8 cellular contexts compared by ENCODE assay signal in genomic region chr12:121713257-121714155, GRCh38. TPM values are rescaled to one million over a fixed set of nuclear protein-coding genes. Genes with fewer than 3 reads are reported as not detected.
DNase-seq lines count a peak whose midpoint lies in the region; ATAC-seq and TF ChIP-seq lines count a peak whose summit lies in the region.

No MANE protein-coding gene starts in this region.

- H3K4me1 ChIP-seq in gastroesophageal sphincter (peaks cover 0 to 54% (median 12%) of the 10 kb centered on the region in 3 donors), psoas muscle (peaks cover 38% of the 10 kb centered on the region)

- peak; percentile 17 for ATAC-seq in WTC11
- ATAC-seq in gastroesophageal sphincter, result peak; percentile 37
- ATAC-seq in psoas muscle, result peak; percentile 19 to 46 (median 39)
- ATAC-seq in GM18520 (IDR thresholded peaks at IDR 0.05; ENCODE audit: unreplicated experiment), result no peak

- POLR2A ChIA-PET in WTC11 (lab: Charles Lee), result interaction anchor here (0.7 to 1.9 kb wide), 4 partner anchors 81 to 90 kb away, joined by 4 to 11 read pairs (median 6); partner anchors contain the start of gene RHOF

- H3K4me3 ChIP-seq in gastroesophageal sphincter (peak overlapping the region; percentile 84 to 96), psoas muscle (peak overlapping the region; percentile 76)

- peaks cover 3% of the 10 kb centered on the region for H3K36me3 Mint-ChIP-seq in activated naive CD4-positive, alpha-beta T cell treated with anti-CD3 and anti-CD28 coated beads for 36 hours (ENCODE audit: low read depth)
- H3K36me3 Mint-ChIP-seq in WTC11, result peaks cover 8% of the 10 kb centered on the region

- no peaks in the 10 kb centered on the region for H3K9me3 ChIP-seq in gastroesophageal sphincter
- H3K9me3 ChIP-seq in psoas muscle, result no peaks in the 10 kb centered on the region

- intact Hi-C loops in activated naive CD4-positive, alpha-beta T cell treated with anti-CD3 and anti-CD28 coated beads for 36 hours (cut with micrococcal nuclease), result loop anchor here (2.0 to 5.0 kb wide), 2 partner anchors 79 to 175 kb away; partner anchors contain the start of genes PSMD9 and RHOF
- intact Hi-C loops in psoas muscle (cut with DNase I), result no loop called here

- CTCF ChIA-PET in activated naive CD4-positive, alpha-beta T cell treated with anti-CD3 and anti-CD28 coated beads for 36 hours (lab: Charles Lee), result interaction anchor here (0.9 to 3.8 kb wide), 5 partner anchors 60 to 180 kb away, joined by 3 to 31 read pairs (median 3); partner anchors contain the start of gene RHOF
- CTCF ChIA-PET in WTC11 (lab: Charles Lee), result interaction anchor here (0.6 to 3.5 kb wide), 20 partner anchors 8 to 447 kb away, joined by 3 to 32 read pairs (median 6); partner anchors contain the start of genes RHOF and RNF34

- no peak for TF ChIP-seq EP300 in gastroesophageal sphincter (IDR thresholded peaks at IDR 0.05)

- no peaks in the 10 kb centered on the region for H3K27me3 Mint-ChIP-seq in activated naive CD4-positive, alpha-beta T cell treated with anti-CD3 and anti-CD28 coated beads for 36 hours (ENCODE audit: low read depth)
- H3K27me3 Mint-ChIP-seq in WTC11 (ENCODE audit: low read depth), result no peaks in the 10 kb centered on the region

- WGBS in gastroesophageal sphincter (ENCODE audit: low coverage in 1 of 2), 2 donors, result 43 to 100% methylated on average over 1 to 5 of the region's 20 CpGs
- 11% methylated on average over 20 of the region's 20 CpGs for WGBS in psoas muscle, 3 donors

- no peaks in the 10 kb centered on the region for H3K9me3 Mint-ChIP-seq in activated naive CD4-positive, alpha-beta T cell treated with anti-CD3 and anti-CD28 coated beads for 36 hours
- no peaks in the 10 kb centered on the region for H3K9me3 Mint-ChIP-seq in WTC11

- TF ChIP-seq CTCF in WTC11 (IDR thresholded peaks at IDR 0.05), result no peak
- no peak for TF ChIP-seq CTCF in gastroesophageal sphincter (IDR thresholded peaks at IDR 0.05)
- TF ChIP-seq CTCF in psoas muscle (IDR thresholded peaks at IDR 0.05), result no peak

- H3K27me3 ChIP-seq in gastroesophageal sphincter (no peaks in the 10 kb centered on the region), psoas muscle (ENCODE audit: insufficient read depth in 3 of 3, low read length in 2 of 3) (no peaks in the 10 kb centered on the region)

- H3K4me3 Mint-ChIP-seq in activated naive CD4-positive, alpha-beta T cell treated with anti-CD3 and anti-CD28 coated beads for 36 hours, result peak overlapping the region; percentile 87
- peak overlapping the region; percentile 90 for H3K4me3 Mint-ChIP-seq in WTC11

- no peak for DNase-seq in activated naive CD4-positive, alpha-beta T cell treated with anti-CD3 and anti-CD28 coated beads for 36 hours
- no peak for DNase-seq in activated naive CD4-positive, alpha-beta T cell treated with Interleukin-2 at 50 U/mL for 16 hours
- no peak for DNase-seq in WTC11 (ENCODE audit: low spot score)
- peak; percentile 31 to 66 for DNase-seq in psoas muscle
- DNase-seq in GM19240 (ENCODE audit: insufficient read length, low spot score), result no peak
- DNase-seq in NCI-H748 (lab: John Stamatoyannopoulos, UW; ENCODE audit: unreplicated experiment), result no peak

- H3K36me3 ChIP-seq in gastroesophageal sphincter, result no peaks in the 10 kb centered on the region
- H3K36me3 ChIP-seq in psoas muscle (ENCODE audit: insufficient read depth in 1 of 2, low read depth in 1 of 2), result no peaks in the 10 kb centered on the region

- peak overlapping the region; percentile 35 to 94 (median 91) for H3K27ac ChIP-seq in gastroesophageal sphincter
- H3K27ac ChIP-seq in psoas muscle, result peak overlapping the region; percentile 94

- peaks cover 19% of the 10 kb centered on the region for H3K4me1 Mint-ChIP-seq in activated naive CD4-positive, alpha-beta T cell treated with anti-CD3 and anti-CD28 coated beads for 36 hours (ENCODE audit: low read depth)
- H3K4me1 Mint-ChIP-seq in WTC11, result peaks cover 36% of the 10 kb centered on the region

- no peak overlapping the region for H3K27ac Mint-ChIP-seq in activated naive CD4-positive, alpha-beta T cell treated with anti-CD3 and anti-CD28 coated beads for 36 hours
- peak overlapping the region; percentile 60; the same call in 1 of the 2 replicates for H3K27ac Mint-ChIP-seq in WTC11

- TF ChIP-seq POLR2A in gastroesophageal sphincter (IDR thresholded peaks at IDR 0.05), result no peak

TF ChIP-seq in WTC11, 78 proteins besides CTCF, POLR2A, EP300 and RAD21 (continues in another document):
- TF ChIP-seq SMAD3 (CRISPR knock-in tag; IDR thresholded peaks at IDR 0.05; ENCODE audit: borderline replicate concordance) (no peak), NR1H2 (CRISPR knock-in tag; IDR thresholded peaks at IDR 0.05) (no peak), ZNF425 (CRISPR knock-in tag; conservative IDR thresholded peaks at IDR 0.05) (no peak), ARID4B (CRISPR knock-in tag; IDR thresholded peaks at IDR 0.05; ENCODE audit: borderline replicate concordance) (no peak), ZNF138 (CRISPR knock-in tag; conservative IDR thresholded peaks at IDR 0.05) (no peak), ZNF416 (CRISPR knock-in tag; IDR thresholded peaks at IDR 0.05) (no peak), PRRX2 (CRISPR knock-in tag; IDR thresholded peaks at IDR 0.05) (no peak), ATF1 (CRISPR knock-in tag; IDR thresholded peaks at IDR 0.05) (no peak), ZNF121 (CRISPR knock-in tag; IDR thresholded peaks at IDR 0.05) (no peak), SP1 (CRISPR knock-in tag; conservative IDR thresholded peaks at IDR 0.05) (no peak), GRHL2 (CRISPR knock-in tag; IDR thresholded peaks at IDR 0.05; ENCODE audit: insufficient replicate concordance, severe bottlenecking) (no peak), ESRRA (CRISPR knock-in tag; IDR thresholded peaks at IDR 0.05; ENCODE audit: borderline replicate concordance) (no peak), GTF2I (CRISPR knock-in tag; conservative IDR thresholded peaks at IDR 0.05) (no peak), TCF7 (CRISPR knock-in tag; IDR thresholded peaks at IDR 0.05; ENCODE audit: low read depth) (no peak), MYBL2 (CRISPR knock-in tag; IDR thresholded peaks at IDR 0.05) (no peak)

RNA-seq across cellular contexts. Expression of gene TMEM120B, which starts 1.0 kb away (rescaled TPM):
- total RNA-seq in activated naive CD4-positive, alpha-beta T cell treated with anti-CD3 and anti-CD28 coated beads for 36 hours, result 1 to 10 TPM; 5.5 to 6.3 TPM
- total RNA-seq in WTC11 (2021) (30.7 to 36.9 TPM (median 33.6 TPM) in 3 replicates), gastroesophageal sphincter (10 to 100 TPM in 2 of 4 donors, 1 to 10 TPM in 2; 4.2 to 14.3 (median 9.9) TPM), psoas muscle (10 to 100 TPM; 11.4 to 21.2 (median 15.5) TPM)
- polyA plus RNA-seq in psoas muscle, result 10 to 100 TPM; 11.0 to 29.7 (median 12.7) TPM

RNA-seq across cellular contexts. Expression of gene MORN3, which starts 44.1 kb away (rescaled TPM):
- 1 to 10 TPM; 2.6 to 2.9 TPM for total RNA-seq in activated naive CD4-positive, alpha-beta T cell treated with anti-CD3 and anti-CD28 coated beads for 36 hours
- total RNA-seq in WTC11 (2021) (0.37 to 0.80 TPM (median 0.50 TPM) in 3 replicates), gastroesophageal sphincter (under 1 TPM in 1 of 4 donors, not detected in 3; 0.23 TPM), psoas muscle (not detected)
- under 1 TPM in 2 of 3 donors, not detected in 1; under 0.01 to 0.12 TPM for polyA plus RNA-seq in psoas muscle

Comparison
In these comparisons a context has a peak if more than half of its experiments do, and no peak if none do; other contexts are left out.
1. DNase-seq: peak in psoas muscle (2 of 2); none in activated naive CD4-positive, alpha-beta T cell treated with anti-CD3 and anti-CD28 coated beads for 36 hours (single experiment), activated naive CD4-positive, alpha-beta T cell treated with Interleukin-2 at 50 U/mL for 16 hours (single experiment), WTC11 (single experiment), GM19240 (single experiment) and NCI-H748 (single experiment).